ENCODE assay signal across 15 cellular contexts in the genomic region with DNA sequence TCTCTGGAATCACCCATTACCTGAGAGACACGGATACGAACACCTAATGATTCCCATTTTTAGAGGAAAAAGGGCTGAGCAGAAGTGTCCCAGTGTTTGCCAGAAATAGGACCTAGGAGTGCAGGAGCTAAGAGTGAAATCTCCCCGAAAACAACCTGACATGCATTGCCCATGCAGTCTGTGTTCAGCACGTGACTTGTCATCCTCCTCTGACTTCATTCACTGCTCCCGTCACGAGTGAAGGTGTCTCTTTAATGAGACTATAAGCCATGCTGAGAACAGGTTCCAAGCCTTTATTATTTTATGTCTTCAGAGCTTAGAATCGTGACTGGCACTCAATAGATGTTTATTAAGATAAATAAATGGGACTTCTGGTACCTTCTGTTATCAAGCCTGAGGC. TPM values are rescaled to one million over a fixed set of nuclear protein-coding genes. Genes with fewer than 3 reads are reported as not detected.
DNase-seq lines count a peak whose midpoint lies in the region; ATAC-seq, FAIRE-seq and TF ChIP-seq lines count a peak whose summit lies in the region.
"Had no signal": no experiment of that assay in that cellular context is flagged by ENCODE, and none has a peak within 500 bp of the region (broad histone marks: within the 10 kb centered on the region; RNA-seq: fewer than 3 reads in every experiment).

No MANE protein-coding gene starts in this region.

- TF ChIP-seq POLR2A in body of pancreas (IDR thresholded peaks at IDR 0.05) = no peak

- H3K4me1 ChIP-seq in body of pancreas = no peaks in the 10 kb centered on the region
- peaks cover 6 to 78% (median 44%) of the 10 kb centered on the region in 9 donors for H3K4me1 ChIP-seq in heart right ventricle

- H3K27me3 ChIP-seq in body of pancreas = no peaks in the 10 kb centered on the region
- H3K27me3 ChIP-seq in heart right ventricle = no peaks in the 10 kb centered on the region

- intact Hi-C loops in body of pancreas (cut with DNase I) (no loop called here), heart right ventricle (cut with DNase I) (no loop called here), sciatic nerve (cut with DNase I) (no loop called here)

- H3K27ac ChIP-seq in body of pancreas = no peak overlapping the region
- peak overlapping the region in 5 of 10 donors; percentile 26 to 45 (median 34) for H3K27ac ChIP-seq in heart right ventricle

- no peak for TF ChIP-seq CTCF in body of pancreas (IDR thresholded peaks at IDR 0.05)
- no peak for TF ChIP-seq CTCF in heart right ventricle (IDR thresholded peaks at IDR 0.05)

- no peak for FAIRE-seq in urothelium cell line (lab: Jason Lieb, UNC)

- H3K9me3 ChIP-seq in body of pancreas (no peaks in the 10 kb centered on the region), heart right ventricle (no peaks in the 10 kb centered on the region)

- H3K36me3 ChIP-seq in body of pancreas (replicated peaks in 1 of 2; ENCODE audit: insufficient read depth in 1 of 2, low read depth in 2 of 2) (no peaks in the 10 kb centered on the region), heart right ventricle (no peaks in the 10 kb centered on the region)

- peak; percentile 85 for DNase-seq in NCI-H69 (lab: John Stamatoyannopoulos, UW)
- peak in 2 of 4 donors; percentile 9 to 10 for DNase-seq in body of pancreas
- no peak for DNase-seq in heart right ventricle
- no peak for DNase-seq in sciatic nerve (ENCODE audit: low spot score)
- no peak for DNase-seq in urothelium cell line (ENCODE audit: low spot score)
- DNase-seq: C1 segment of cervical spinal cord, DMS53, Karpas-422, NCI-H1105 treated with DMSO at 0.1 percent for 48 hours, NCI-H1930, NCI-H2171 treated with DMSO at 0.1 percent for 48 hours, NCI-H524 had no signal

- H3K4me3 ChIP-seq in body of pancreas (no peak overlapping the region), heart right ventricle (no peak overlapping the region)
- H3K4me3 ChIP-seq: GM23338 had no signal

- WGBS in body of pancreas, 2 donors = 29 to 32% methylated on average over 7 of the region's 7 CpGs
- 31 to 44% methylated on average over 7 of the region's 7 CpGs for WGBS in heart right ventricle, 2 donors

- ATAC-seq in body of pancreas (peak; percentile 18), heart right ventricle (peak in 5 of 8 donors; percentile 35 to 74 (median 52)), sciatic nerve (peak; percentile 68), GM19463 (IDR thresholded peaks at IDR 0.05; ENCODE audit: unreplicated experiment) (no peak), GM21529 (IDR thresholded peaks at IDR 0.05; ENCODE audit: unreplicated experiment) (no peak)
- ATAC-seq: GM23338 had no signal

RNA-seq across cellular contexts. Expression of a gene that starts 3.8 kb away (rescaled TPM):
- total RNA-seq in body of pancreas (under 1 TPM; under 0.01 to 0.33 TPM), heart right ventricle (100 to 1,000 TPM; 356 to 486 (median 399) TPM), sciatic nerve (396 TPM)
- 100 to 1,000 TPM; 102 to 153 TPM for polyA plus RNA-seq in heart right ventricle
- total RNA-seq: GM23338 had no signal
- polyA plus RNA-seq: GM23338 had no signal

Comparison
In these comparisons a context has a peak if more than half of its experiments do, and no peak if none do; other contexts are left out.
1. ATAC-seq: peak in body of pancreas (single experiment), heart right ventricle (5 of 8) and sciatic nerve (single experiment); none in GM19463 (single experiment) and GM21529 (single experiment).
2. RNA of a gene that starts 3.8 kb away (total RNA-seq): 356 to 486 TPM in heart right ventricle and 396 TPM in sciatic nerve (single experiment); under 0.01 to 0.33 TPM in body of pancreas; every median in the first group is over 100 times any median in the second.